15 cellular contexts compared by ENCODE assay signal in genomic region chr11:123493393-123494063, GRCh38.
DNase-seq lines count a peak whose midpoint lies in the region; ATAC-seq and TF ChIP-seq lines count a peak whose summit lies in the region.
"Had no signal": no experiment of that assay in that cellular context is flagged by ENCODE, and none has a peak within 500 bp of the region (broad histone marks: within the 10 kb centered on the region; RNA-seq: fewer than 3 reads in every experiment).

No MANE protein-coding gene starts in this region.

- H3K9ac ChIP-seq in IMR-90 (ENCODE audit: low read depth, low read length) (no peak overlapping the region), endodermal cell (ENCODE audit: extremely low read depth, low read length, poor library complexity, severe bottlenecking) (no peak overlapping the region)

- H3K9me1 ChIP-seq in IMR-90 (ENCODE audit: insufficient read depth, low read length) = 0 out of 2 replicates have a peak, but pooled peaks cover 3% of the 10 kb centered on the region

- H3K79me2 ChIP-seq in osteoblast (ENCODE audit: insufficient read depth, low read length) = peaks cover 57% of the 10 kb centered on the region

- H2BK5ac ChIP-seq in IMR-90 (ENCODE audit: low read depth, low read length, poor library complexity, severe bottlenecking) = no peak overlapping the region

- no peak overlapping the region for H2BK120ac ChIP-seq in IMR-90 (ENCODE audit: low read depth, low read length)

- no peak overlapping the region for H2BK15ac ChIP-seq in IMR-90 (ENCODE audit: low read depth, low read length)

- dilution Hi-C loops in IMR-90 (cut with HindIII; ENCODE audit: low sequenced_read_pairs, unreplicated experiment) = no loop called here

- H3K9me3 ChIP-seq in IMR-90 (ENCODE audit: control insufficient read depth, insufficient read depth, low read length) = no peaks in the 10 kb centered on the region
- H3K9me3 ChIP-seq in endodermal cell (ENCODE audit: control insufficient read depth, low read length) = no peaks in the 10 kb centered on the region
- no peaks in the 10 kb centered on the region for H3K9me3 ChIP-seq in osteoblast (ENCODE audit: low read depth, low read length)
- H3K9me3 ChIP-seq: heart left ventricle had no signal

- H3K56ac ChIP-seq in IMR-90 (ENCODE audit: extremely low read depth, insufficient read depth, low read length) = no peak overlapping the region

- CTCF ChIA-PET in IMR-90 (lab: Yijun Ruan, JAX) = interaction anchor here (1.2 kb wide), 1 partner anchor 18 kb away, joined by 3 read pairs; no protein-coding TSS in a partner anchor

- no peak for TF ChIP-seq POLR2A in IMR-90 (IDR thresholded peaks at IDR 0.05; ENCODE audit: low read depth, low read length)

- no peak overlapping the region for H3K4me2 ChIP-seq in IMR-90 (ENCODE audit: low read depth, low read length)
- no peak overlapping the region for H3K4me2 ChIP-seq in osteoblast (ENCODE audit: insufficient read depth, low read length)

- no peak for TF ChIP-seq RAD21 in IMR-90 (IDR thresholded peaks at IDR 0.05; ENCODE audit: low read length)

- H3K23ac ChIP-seq in IMR-90 (ENCODE audit: low read depth, low read length) = no peak overlapping the region

- H4K5ac ChIP-seq in IMR-90 (ENCODE audit: low read depth, low read length) = no peak overlapping the region

- H3K18ac ChIP-seq in IMR-90 (ENCODE audit: low read depth, low read length) = no peak overlapping the region

- H3K4me1 Mint-ChIP-seq in activated CD4-positive, alpha-beta T cell treated with anti-CD3 and anti-CD28 coated beads, Interleukin-2, amount 10 ng/mL, durations not matched to agents 24 days and 14 days = peaks cover 30% of the 10 kb centered on the region
- peaks cover 22% of the 10 kb centered on the region for H3K4me1 Mint-ChIP-seq in endodermal cell

- no peak overlapping the region for H2AK5ac ChIP-seq in IMR-90 (ENCODE audit: low read depth, low read length)

- no peak overlapping the region for H4K91ac ChIP-seq in IMR-90 (ENCODE audit: insufficient read depth, low read depth, low read length)

- no peak for DNase-seq in activated CD4-positive, alpha-beta T cell treated with anti-CD3 and anti-CD28 coated beads, Interleukin-2, amount 10 ng/mL, durations not matched to agents 24 days and 14 days
- no peak for DNase-seq in activated CD4-positive, alpha-beta T cell treated with anti-CD3 and anti-CD28 coated beads for 4 hours
- no peak for DNase-seq in IMR-90
- DNase-seq in endodermal cell = peak; percentile 64
- no peak for DNase-seq in osteoblast (ENCODE audit: insufficient read length, low spot score, missing footprints)
- DNase-seq in NCI-H748 (lab: John Stamatoyannopoulos, UW; ENCODE audit: unreplicated experiment) = no peak
- no peak for DNase-seq in amygdala (lab: John Stamatoyannopoulos, UW)
- DNase-seq: ACHN; activated CD4-positive, CD25-positive, alpha-beta regulatory T cell; COR-L47; heart left ventricle; NCI-H1694 treated with DMSO at 0.1 percent for 48 hours; small intestine had no signal

- peaks cover 6 to 15% of the 10 kb centered on the region in 2 experiments for H3K79me1 ChIP-seq in IMR-90 (ENCODE audit: low read depth in 1 of 2, low read length in 2 of 2)

- no peak overlapping the region for H3K4me3 Mint-ChIP-seq in activated CD4-positive, alpha-beta T cell treated with anti-CD3 and anti-CD28 coated beads, Interleukin-2, amount 10 ng/mL, durations not matched to agents 24 days and 14 days
- H3K4me3 Mint-ChIP-seq in endodermal cell = no peak overlapping the region

- H3K9me3 Mint-ChIP-seq in activated CD4-positive, alpha-beta T cell treated with anti-CD3 and anti-CD28 coated beads, Interleukin-2, amount 10 ng/mL, durations not matched to agents 24 days and 14 days = no peaks in the 10 kb centered on the region
- H3K9me3 Mint-ChIP-seq in endodermal cell = no peaks in the 10 kb centered on the region

- peak overlapping the region in 1 of 2 experiments; percentile 41; a peak in 1 of 4 replicates for H4K8ac ChIP-seq in IMR-90 (ENCODE audit: low read depth in 2 of 2, low read length in 2 of 2)

- peak overlapping the region; percentile 82; the same call in 1 of the 2 replicates for H3K14ac ChIP-seq in IMR-90 (replicated peaks; ENCODE audit: low read depth, low read length)

- H3K27me3 ChIP-seq in IMR-90 (ENCODE audit: control insufficient read depth, insufficient read depth, low read length) (no peaks in the 10 kb centered on the region), endodermal cell (ENCODE audit: control insufficient read depth, insufficient read depth, low read length, poor library complexity, severe bottlenecking) (no peaks in the 10 kb centered on the region), osteoblast (ENCODE audit: insufficient read depth, low read length) (no peaks in the 10 kb centered on the region)
- H3K27me3 ChIP-seq: heart left ventricle had no signal

- intact Hi-C loops in activated CD4-positive, alpha-beta T cell treated with anti-CD3 and anti-CD28 coated beads, Interleukin-2, amount 10 ng/mL, durations not matched to agents 24 days and 14 days (cut with micrococcal nuclease) = no loop called here
- intact Hi-C loops in IMR-90 (cut with micrococcal nuclease) = no loop called here

- H2BK20ac ChIP-seq in IMR-90 (ENCODE audit: low read depth, low read length) = 0 out of 2 replicates have a peak overlapping the region, but pooled peaks have one; percentile 3

- POLR2A ChIA-PET in IMR-90 (lab: Charles Lee; ENCODE audit: unreplicated experiment) = no interaction called here

- H3K4me1 ChIP-seq in IMR-90 (ENCODE audit: control insufficient read depth, insufficient read depth, low read length) = peaks cover 7% of the 10 kb centered on the region
- peaks cover 9% of the 10 kb centered on the region for H3K4me1 ChIP-seq in endodermal cell (ENCODE audit: control insufficient read depth, insufficient read depth, low read length)
- peaks cover 28% of the 10 kb centered on the region for H3K4me1 ChIP-seq in osteoblast (ENCODE audit: insufficient read depth, low read length)

- H4K20me1 ChIP-seq in IMR-90 (ENCODE audit: insufficient read depth, low read length) (0 out of 2 replicates have a peak, but pooled peaks cover 3% of the 10 kb centered on the region), osteoblast (ENCODE audit: insufficient read depth, low read length) (no peaks in the 10 kb centered on the region)

- H3K27ac Mint-ChIP-seq in activated CD4-positive, alpha-beta T cell treated with anti-CD3 and anti-CD28 coated beads, Interleukin-2, amount 10 ng/mL, durations not matched to agents 24 days and 14 days = peak overlapping the region; percentile 42
- H3K27ac Mint-ChIP-seq in endodermal cell = peak overlapping the region; percentile 75

- no peak for TF ChIP-seq CTCF in IMR-90 (conservative IDR thresholded peaks at IDR 0.05; ENCODE audit: low read depth, low read length)
- TF ChIP-seq CTCF in endodermal cell (conservative IDR thresholded peaks at IDR 0.05) = no peak
- no peak for TF ChIP-seq CTCF in osteoblast (IDR thresholded peaks at IDR 0.05; ENCODE audit: extremely low read depth, low read depth, low read length)

- H3K4me3 ChIP-seq in IMR-90 (ENCODE audit: insufficient read depth, low read depth, low read length) (no peak overlapping the region), endodermal cell (ENCODE audit: low read length) (no peak overlapping the region), osteoblast (ENCODE audit: insufficient read depth, low read length) (no peak overlapping the region)
- H3K4me3 ChIP-seq: heart left ventricle, SK-N-MC had no signal

- H2AK9ac ChIP-seq in IMR-90 (replicated peaks; ENCODE audit: low read depth, low read length, poor library complexity) = no peak overlapping the region

- H3K27ac ChIP-seq in IMR-90 (ENCODE audit: insufficient read depth, low read length) (no peak overlapping the region), endodermal cell (ENCODE audit: low read depth, low read length) (no peak overlapping the region), osteoblast (ENCODE audit: low read depth, low read length) (peak overlapping the region; percentile 1)
- H3K27ac ChIP-seq: SK-N-MC had no signal

- H2AFZ ChIP-seq in IMR-90 (replicated peaks; ENCODE audit: low read length, poor library complexity) = no peak overlapping the region
- H2AFZ ChIP-seq in osteoblast (ENCODE audit: low read length) = no peak overlapping the region

- no peaks in the 10 kb centered on the region for H3K27me3 Mint-ChIP-seq in activated CD4-positive, alpha-beta T cell treated with anti-CD3 and anti-CD28 coated beads, Interleukin-2, amount 10 ng/mL, durations not matched to agents 24 days and 14 days
- H3K27me3 Mint-ChIP-seq in endodermal cell (ENCODE audit: insufficient read depth) = no peaks in the 10 kb centered on the region

- H3K36me3 ChIP-seq in IMR-90 (ENCODE audit: control insufficient read depth, insufficient read depth, low read length) = no peaks in the 10 kb centered on the region
- peaks cover 19% of the 10 kb centered on the region for H3K36me3 ChIP-seq in endodermal cell (ENCODE audit: control insufficient read depth, insufficient read depth, low read length)
- no peaks in the 10 kb centered on the region for H3K36me3 ChIP-seq in osteoblast (ENCODE audit: insufficient read depth, low read length)
- H3K36me3 ChIP-seq: heart left ventricle had no signal

- in situ Hi-C loops in IMR-90 (cut with MboI; ENCODE audit: low sequenced_read_pairs) = no loop called here

- H3K36me3 Mint-ChIP-seq in activated CD4-positive, alpha-beta T cell treated with anti-CD3 and anti-CD28 coated beads, Interleukin-2, amount 10 ng/mL, durations not matched to agents 24 days and 14 days (ENCODE audit: low read depth) = peaks cover 10% of the 10 kb centered on the region
- H3K36me3 Mint-ChIP-seq in endodermal cell (ENCODE audit: low read depth) = no peaks in the 10 kb centered on the region

- peak; percentile 21; the same call in 1 of the 2 replicates for ATAC-seq in IMR-90 (ENCODE audit: low read depth)
- ATAC-seq in GM19397 (IDR thresholded peaks at IDR 0.05; ENCODE audit: unreplicated experiment) = no peak

- no peak overlapping the region for H3K4ac ChIP-seq in IMR-90 (ENCODE audit: low read depth, low read length)

- 85% methylated on average over 2 of the region's 5 CpGs; no CpG with 5 or more reads in 1 of the 2 experiments for WGBS in IMR-90 (ENCODE audit: extremely low coverage in 2 of 2, insufficient read length in 1 of 2), 2 experiments
- 64% methylated on average over 4 to 5 of the region's 5 CpGs for WGBS in endodermal cell (ENCODE audit: insufficient coverage in 1 of 2, insufficient read length in 1 of 2), 2 experiments

- BruUV-seq in IMR-90 (replicated peaks; lab: Mats Ljungman, UMichigan) = no TSS peak

TF ChIP-seq in IMR-90, 13 proteins besides CTCF, POLR2A, EP300 and RAD21 (continues in another document):
- TF ChIP-seq RFX5 (IDR thresholded peaks at IDR 0.05; ENCODE audit: low read depth, low read length) = no peak
- TF ChIP-seq, protein P1, sequence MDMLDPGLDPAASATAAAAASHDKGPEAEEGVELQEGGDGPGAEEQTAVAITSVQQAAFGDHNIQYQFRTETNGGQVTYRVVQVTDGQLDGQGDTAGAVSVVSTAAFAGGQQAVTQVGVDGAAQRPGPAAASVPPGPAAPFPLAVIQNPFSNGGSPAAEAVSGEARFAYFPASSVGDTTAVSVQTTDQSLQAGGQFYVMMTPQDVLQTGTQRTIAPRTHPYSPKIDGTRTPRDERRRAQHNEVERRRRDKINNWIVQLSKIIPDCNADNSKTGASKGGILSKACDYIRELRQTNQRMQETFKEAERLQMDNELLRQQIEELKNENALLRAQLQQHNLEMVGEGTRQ (IDR thresholded peaks at IDR 0.05; ENCODE audit: low read depth, low read length) = no peak
- TF ChIP-seq SMC3 (IDR thresholded peaks at IDR 0.05; ENCODE audit: low read depth, low read length) = no peak
